Comparison of ENCODE assay signal across 9 cellular contexts in the genomic region with DNA sequence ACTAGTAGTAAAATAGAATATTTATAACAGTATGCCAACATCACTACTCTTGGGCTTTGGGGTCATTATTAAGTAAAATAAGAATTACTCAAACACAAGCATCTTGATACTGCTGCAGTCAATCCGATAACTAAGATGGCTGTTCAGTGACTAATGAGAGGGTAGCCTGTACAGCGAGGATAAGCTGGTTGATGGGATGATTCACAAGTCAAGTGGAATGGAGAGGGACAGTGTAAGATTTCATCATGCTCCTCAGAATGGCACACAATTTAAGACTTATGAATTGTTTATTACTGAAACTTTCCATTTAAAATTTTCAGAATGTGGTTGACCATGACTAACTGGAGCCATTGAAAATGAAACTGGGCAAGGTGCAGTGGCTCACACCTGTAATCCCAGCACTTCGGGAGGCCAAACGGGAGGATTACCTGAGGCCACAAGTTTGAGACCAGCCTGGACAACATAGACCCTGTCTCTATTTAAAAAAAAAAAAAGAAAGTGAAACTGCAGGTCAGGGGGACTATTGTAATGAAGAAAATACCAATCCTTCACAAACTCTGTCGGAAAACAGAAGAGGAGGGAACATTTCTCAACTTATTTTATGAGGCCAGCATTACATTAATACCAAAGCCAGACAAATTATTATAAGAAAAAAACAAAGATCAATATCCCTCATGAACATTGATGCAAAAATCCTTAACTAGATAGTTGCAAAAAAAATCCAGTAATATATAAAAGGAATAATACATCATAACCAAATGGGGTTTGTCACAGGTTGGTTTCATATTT. TPM values are rescaled to one million over a fixed set of nuclear protein-coding genes. Genes with fewer than 3 reads are reported as not detected.
DNase-seq lines count a peak whose midpoint lies in the region; ATAC-seq, FAIRE-seq and TF ChIP-seq lines count a peak whose summit lies in the region.
"Had no signal": no experiment of that assay in that cellular context is flagged by ENCODE, and none has a peak within 500 bp of the region (broad histone marks: within the 10 kb centered on the region; RNA-seq: fewer than 3 reads in every experiment).

No MANE protein-coding gene starts in this region.

- intact Hi-C loops in Right ventricle myocardium superior (cut with DNase I), result no loop called here

- peak; percentile 91 for FAIRE-seq in RCC 7860 (lab: Jason Lieb, UNC)
- FAIRE-seq: H1 had no signal

- POLR2A ChIA-PET in BJ (lab: Charles Lee), result no interaction called here

- no peak for TF ChIP-seq CTCF in BJ (IDR thresholded peaks at IDR 0.05; ENCODE audit: insufficient read depth, low read depth, low read length)
- no peak for TF ChIP-seq CTCF in fibroblast of mammary gland (conservative IDR thresholded peaks at IDR 0.05; ENCODE audit: control insufficient read depth, insufficient read depth, low read depth, low read length)

- ATAC-seq in GM21786 (IDR thresholded peaks at IDR 0.05; ENCODE audit: unreplicated experiment), result peak; percentile 72
- no peak for ATAC-seq in Right ventricle myocardium superior (ENCODE audit: poor library complexity)
- ATAC-seq in HG03095 (IDR thresholded peaks at IDR 0.05; ENCODE audit: unreplicated experiment), result no peak

- H3K36me3 ChIP-seq in BJ (ENCODE audit: control insufficient read depth, insufficient read depth, low read length), result no peaks in the 10 kb centered on the region

- CTCF ChIA-PET in BJ (lab: Yijun Ruan, JAX), result no interaction called here

- H3K27me3 ChIP-seq in BJ (ENCODE audit: control insufficient read depth, insufficient read depth, low read length), result no peaks in the 10 kb centered on the region

- H3K4me3 ChIP-seq in BJ (ENCODE audit: low read depth, low read length) (no peak overlapping the region), fibroblast of mammary gland (ENCODE audit: control insufficient read depth, low read depth, low read length) (no peak overlapping the region)

- peak; percentile 44 for DNase-seq in BJ (ENCODE audit: low read depth)
- DNase-seq in RCC 7860 (ENCODE audit: low spot score), result peak; percentile 80
- peak; percentile 94 for DNase-seq in fibroblast of mammary gland (ENCODE audit: low read depth)
- no peak for DNase-seq in germinal center (ENCODE audit: low spot score)
- no peak for DNase-seq in Right ventricle myocardium superior
- DNase-seq in NCI-H2029 (lab: John Stamatoyannopoulos, UW), result no peak

RNA-seq across cellular contexts. Expression of gene AVL9, which starts 11.2 kb away (rescaled TPM):
- polyA plus RNA-seq in BJ (2011; rRNA removed), result 12.0 and 16.1 TPM in 2 replicates
- polyA minus RNA-seq in BJ (2011; rRNA and poly(A)+ RNA removed), result 9.6 and 16.4 TPM in 2 replicates
- total RNA-seq in Right ventricle myocardium superior, result 13.8 TPM

RNA-seq across cellular contexts. Expression of gene LSM5, which starts 16.3 kb away (rescaled TPM):
- polyA plus RNA-seq in BJ (2011; rRNA removed), result 6.7 and 22.8 TPM in 2 replicates
- polyA minus RNA-seq in BJ (2011; rRNA and poly(A)+ RNA removed), result 3.3 and 3.9 TPM in 2 replicates
- total RNA-seq in Right ventricle myocardium superior, result 31.0 TPM

Comparison
In these comparisons a context has a peak if more than half of its experiments do, and no peak if none do; other contexts are left out.
1. DNase-seq: peak in BJ (single experiment), RCC 7860 (single experiment) and fibroblast of mammary gland (single experiment); none in germinal center (single experiment), Right ventricle myocardium superior (single experiment) and NCI-H2029 (single experiment).